In the genomic region with DNA sequence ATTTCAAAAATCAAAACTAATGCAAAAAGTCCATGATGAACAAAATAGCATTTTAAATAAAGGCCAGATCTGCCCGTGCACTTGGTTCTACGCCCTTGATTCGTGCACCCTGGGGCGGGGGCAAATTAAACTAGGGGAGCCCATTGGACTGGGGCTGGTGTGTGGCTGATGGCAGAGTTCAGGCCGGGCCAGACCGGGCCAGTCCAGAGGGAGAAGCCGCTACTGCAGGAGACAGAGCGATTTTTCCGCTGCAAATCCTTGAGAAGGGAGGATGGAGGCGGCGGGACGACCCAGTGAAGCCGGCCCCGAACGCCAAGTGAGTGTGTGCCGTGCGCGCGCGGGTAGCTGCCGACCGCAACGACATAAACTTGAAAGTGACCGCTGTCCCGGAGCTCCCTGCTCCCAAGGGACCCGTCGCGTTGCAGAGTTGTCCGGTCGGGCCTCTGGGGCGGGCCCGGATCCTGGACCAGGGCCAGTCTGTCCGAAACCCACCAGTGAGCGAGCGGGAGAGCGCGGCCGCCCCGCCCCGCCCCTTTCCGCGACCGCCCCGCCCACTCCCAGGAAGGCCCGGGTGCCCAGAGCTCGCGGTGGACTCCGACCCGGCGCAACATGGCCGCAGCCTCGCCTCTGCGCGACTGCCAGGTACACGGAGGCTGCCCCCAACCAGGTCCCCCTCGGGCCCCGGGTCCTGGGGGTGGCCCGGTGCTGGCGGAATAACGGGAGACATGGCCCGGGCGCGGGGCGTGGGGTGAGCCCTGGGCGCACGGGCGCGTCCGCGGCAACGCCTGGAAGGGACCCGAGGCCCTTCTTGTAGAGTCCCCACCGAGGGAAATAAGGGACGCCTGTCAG, we compare ENCODE assay signal across 8 cellular contexts. TPM values are rescaled to one million over a fixed set of nuclear protein-coding genes. Genes with fewer than 3 reads are reported as not detected.
DNase-seq lines count a peak whose midpoint lies in the region; ATAC-seq and TF ChIP-seq lines count a peak whose summit lies in the region.

Gene TTC38 (plus strand): TSS at position 578 of the 849 bp plus-strand sequence. CDS start 32 bp downstream, at position 610.

- peak; percentile 86 for DNase-seq in Caki2 (ENCODE audit: low read depth)
- peak; percentile 74 for DNase-seq in LNCaP clone FGC (ENCODE audit: low read depth)
- DNase-seq in T-helper 2 cell = peak; percentile 26 to 52 (median 33)
- DNase-seq in astrocyte of the spinal cord (ENCODE audit: low read depth, low spot score) = peak; percentile 78
- DNase-seq in right cardiac atrium = peak; percentile 96 to 98 (median 98)
- DNase-seq in progenitor cell of endocrine pancreas (ENCODE audit: low spot score, unreplicated experiment) = peak; percentile 64
- no peak for DNase-seq in KG1 (lab: John Stamatoyannopoulos, UW)

- peaks cover 11% of the 10 kb centered on the region for H3K36me3 Mint-ChIP-seq in progenitor cell of endocrine pancreas (ENCODE audit: insufficient read depth)

- TF ChIP-seq CTCF in LNCaP clone FGC (IDR thresholded peaks at IDR 0.05; ENCODE audit: control insufficient read depth, extremely low read depth, insufficient read depth) = no peak
- TF ChIP-seq CTCF in astrocyte of the spinal cord (IDR thresholded peaks at IDR 0.05; ENCODE audit: low read depth, low read length) = no peak
- no peak for TF ChIP-seq CTCF in progenitor cell of endocrine pancreas (IDR thresholded peaks at IDR 0.05; ENCODE audit: unreplicated experiment)

- no peaks in the 10 kb centered on the region for H3K4me1 ChIP-seq in right cardiac atrium (ENCODE audit: control insufficient read depth, insufficient read depth, low read length)

- H3K27me3 ChIP-seq in right cardiac atrium (ENCODE audit: control insufficient read depth, insufficient read depth) = no peaks in the 10 kb centered on the region

- peaks cover 4% of the 10 kb centered on the region for H3K9me3 Mint-ChIP-seq in progenitor cell of endocrine pancreas (ENCODE audit: low read depth)

- peak within 1 kb of the TSS; percentile 76 for H3K27ac ChIP-seq in right cardiac atrium (ENCODE audit: low read length)

- WGBS in right cardiac atrium = under 1% methylated on average over 74 of the region's 74 CpGs

- in situ Hi-C loops in Caki2 (cut with HindIII; ENCODE audit: low pct_unique_long_range_greater_than_20kb, low sequenced_read_pairs) = loop anchor here (25.0 kb wide), 1 partner anchor 130 kb away; no protein-coding TSS in a partner anchor
- in situ Hi-C loops in astrocyte of the spinal cord (cut with HindIII; ENCODE audit: low sequenced_read_pairs) = no loop called here

- no peaks in the 10 kb centered on the region for H3K9me3 ChIP-seq in right cardiac atrium (ENCODE audit: control insufficient read depth, low read length)

- peaks cover 7% of the 10 kb centered on the region for H3K4me1 Mint-ChIP-seq in progenitor cell of endocrine pancreas (ENCODE audit: low read depth)

- peak within 1 kb of the TSS; percentile 52 for H3K27ac Mint-ChIP-seq in progenitor cell of endocrine pancreas

- H3K4me3 ChIP-seq in LNCaP clone FGC (ENCODE audit: low read depth, low read length) = peak within 1 kb of the TSS; percentile 86
- peak within 1 kb of the TSS; percentile 58 for H3K4me3 ChIP-seq in astrocyte of the spinal cord (ENCODE audit: low read depth, low read length)
- H3K4me3 ChIP-seq in right cardiac atrium (ENCODE audit: low read length) = peak within 1 kb of the TSS; percentile 88

- intact Hi-C loops in right cardiac atrium (cut with DNase I) = no loop called here

- H3K4me3 Mint-ChIP-seq in progenitor cell of endocrine pancreas (ENCODE audit: low read depth) = peak within 1 kb of the TSS; percentile 87

- H3K27me3 Mint-ChIP-seq in progenitor cell of endocrine pancreas = peaks cover 23% of the 10 kb centered on the region

- ATAC-seq in GM21381 (IDR thresholded peaks at IDR 0.05; ENCODE audit: unreplicated experiment) (peak; percentile 84), right cardiac atrium (peak; percentile 97 to 98)

RNA-seq across cellular contexts. Expression of gene TTC38, which starts in this region (rescaled TPM):
- total RNA-seq in Caki2 (2014; rRNA removed; shearing (Covaris generic); ENCODE audit: low replicate concordance) = 26.0 and 46.5 TPM in 2 replicates
- total RNA-seq in right cardiac atrium (10 to 100 TPM; 22.4 to 30.7 (median 27.8) TPM), progenitor cell of endocrine pancreas (43.4 and 47.3 TPM in 2 replicates)
- polyA plus RNA-seq in right cardiac atrium = 16.6 TPM
